Comparison of ENCODE assay signal across 8 cellular contexts in genomic region chr2:73293534-73294171, GRCh38. TPM values are rescaled to one million over a fixed set of nuclear protein-coding genes. Genes with fewer than 3 reads are reported as not detected.
DNase-seq lines count a peak whose midpoint lies in the region; ATAC-seq, FAIRE-seq and TF ChIP-seq lines count a peak whose summit lies in the region.

EGR4 (minus strand) TSS chr2:73293548; CDS start chr2:73293317, 231 bp downstream.

- H3K4me3 ChIP-seq in K562 = peak within 1 kb of the TSS; percentile 36; the same call in 1 of the 2 replicates

- TF ChIP-seq CTCF in K562 (IDR thresholded peaks at IDR 0.05 in 2 of 3, conservative IDR thresholded peaks at IDR 0.05 in 1 of 3; ENCODE audit: insufficient read depth in 2 of 3, low read depth in 1 of 3, low read length in 3 of 3) = no peak

- no peak within 1 kb of the TSS for H3K27ac ChIP-seq in K562 (ENCODE audit: extremely low read depth, low read depth, low read length)

- H3K27me3 ChIP-seq in K562 (ENCODE audit: control insufficient read depth in 2 of 2, insufficient read depth in 2 of 2, low read length in 2 of 2) = peaks cover 5 to 41% of the 10 kb centered on the region in 2 experiments; a peak in 4 of 5 replicates

- in situ Hi-C loops in K562 (cut with MboI) = no loop called here

- WGBS in K562 (ENCODE audit: insufficient coverage, low coverage, missing lambda C conversion rate) = 1% methylated on average over 39 of the region's 45 CpGs

- TF ChIP-seq RAD21 in K562 (CRISPR knock-in tag; conservative IDR thresholded peaks at IDR 0.05 in 1 of 2, IDR thresholded peaks at IDR 0.05 in 1 of 2) = no peak

- TF ChIP-seq EP300 in K562 (IDR thresholded peaks at IDR 0.05; ENCODE audit: low read length) = no peak

- TF ChIP-seq POLR2A in K562 (conservative IDR thresholded peaks at IDR 0.05) = no peak

- intact Hi-C loops in K562 (cut with micrococcal nuclease) = no loop called here

- peak within 1 kb of the TSS in 1 of 2 experiments; percentile 73; a peak in 1 of 4 replicates for H3K9ac ChIP-seq in K562 (ENCODE audit: insufficient read depth in 1 of 2, low read depth in 2 of 2, low read length in 2 of 2)

- no peaks in the 10 kb centered on the region for H3K9me3 ChIP-seq in K562 (replicated peaks; ENCODE audit: control insufficient read depth, insufficient read depth, low read depth, low read length)

- no peak within 1 kb of the TSS for H2AFZ ChIP-seq in K562 (ENCODE audit: low read depth, low read length)

- peaks cover 3% of the 10 kb centered on the region; the same call in 1 of the 2 replicates for H4K20me1 ChIP-seq in K562 (replicated peaks; ENCODE audit: control insufficient read depth, insufficient read depth, low read length)

- H3K4me2 ChIP-seq in K562 (ENCODE audit: insufficient read depth, low read length) = peak within 1 kb of the TSS; percentile 57

- BruUV-seq in K562 (replicated peaks; lab: Mats Ljungman, UMichigan) = no TSS peak

- ATAC-seq in GM18511 (IDR thresholded peaks at IDR 0.05; ENCODE audit: unreplicated experiment) = peak; percentile 93
- peak; percentile 89 for ATAC-seq in HG02981 (IDR thresholded peaks at IDR 0.05; ENCODE audit: unreplicated experiment)
- ATAC-seq in K562 = peak; percentile 83

- H3K9me1 ChIP-seq in K562 (ENCODE audit: control insufficient read depth, insufficient read depth, low read length) = peaks cover 2% of the 10 kb centered on the region

- DNase-seq in NCI-H2029 treated with DMSO at 0.1 percent for 48 hours (lab: John Stamatoyannopoulos, UW) (peak; percentile 39), UCSD-AML1 (lab: John Stamatoyannopoulos, UW; ENCODE audit: unreplicated experiment) (peak; percentile 82), K562 (ENCODE audit: extremely low read depth in 1 of 4, low spot score in 3 of 4) (peak; percentile 64 to 68 (median 66)), iPS-NIHi11 (ENCODE audit: low spot score) (peak; percentile 98), SKM-1 (lab: John Stamatoyannopoulos, UW; ENCODE audit: unreplicated experiment) (no peak)
- DNase-seq in stimulated activated CD4-positive, alpha-beta T cell treated with anti-CD3 and anti-CD28 coated beads, Interleukin-12 subunit alpha, Interleukin-12 subunit beta, amount 100 ng/mL, for 48 hours (ENCODE audit: low read depth in 2 of 3, low spot score in 1 of 3) = peak; percentile 83 to 86 (median 85)

- POLR2A ChIA-PET in K562 (lab: Yijun Ruan, JAX) = interaction anchor here (0.7 kb wide), 1 partner anchor 27 kb away, joined by 3 read pairs; no protein-coding TSS in a partner anchor

- no peaks in the 10 kb centered on the region for H3K36me3 ChIP-seq in K562 (ENCODE audit: control insufficient read depth, insufficient read depth, low read length)

- no peaks in the 10 kb centered on the region for H3K79me2 ChIP-seq in K562 (ENCODE audit: control insufficient read depth, insufficient read depth, low read length)

- CTCF ChIA-PET in K562 (lab: Yijun Ruan, JAX; ENCODE audit: low intra/inter-chr PET ratio) = interaction anchor here (0.7 kb wide), 1 partner anchor 16 kb away, joined by 3 read pairs; no protein-coding TSS in a partner anchor

- FAIRE-seq in K562 (lab: Jason Lieb, UNC) = no peak

- peaks cover 0 to 28% of the 10 kb centered on the region in 2 experiments; a peak in 2 of 5 replicates for H3K4me1 ChIP-seq in K562 (replicated peaks in 1 of 2; ENCODE audit: control insufficient read depth in 2 of 2, insufficient read depth in 2 of 2, low read length in 2 of 2)

TF ChIP-seq in K562, 482 proteins besides CTCF, POLR2A, EP300 and RAD21 (continues in another document):
- TF ChIP-seq, protein P1, sequence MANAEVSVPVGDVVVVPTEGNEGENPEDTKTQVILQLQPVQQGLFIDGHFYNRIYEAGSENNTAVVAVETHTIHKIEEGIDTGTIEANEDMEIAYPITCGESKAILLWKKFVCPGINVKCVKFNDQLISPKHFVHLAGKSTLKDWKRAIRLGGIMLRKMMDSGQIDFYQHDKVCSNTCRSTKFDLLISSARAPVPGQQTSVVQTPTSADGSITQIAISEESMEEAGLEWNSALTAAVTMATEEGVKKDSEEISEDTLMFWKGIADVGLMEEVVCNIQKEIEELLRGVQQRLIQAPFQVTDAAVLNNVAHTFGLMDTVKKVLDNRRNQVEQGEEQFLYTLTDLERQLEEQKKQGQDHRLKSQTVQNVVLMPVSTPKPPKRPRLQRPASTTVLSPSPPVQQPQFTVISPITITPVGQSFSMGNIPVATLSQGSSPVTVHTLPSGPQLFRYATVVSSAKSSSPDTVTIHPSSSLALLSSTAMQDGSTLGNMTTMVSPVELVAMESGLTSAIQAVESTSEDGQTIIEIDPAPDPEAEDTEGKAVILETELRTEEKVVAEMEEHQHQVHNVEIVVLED (CRISPR knock-in tag; IDR thresholded peaks at IDR 0.05) = peak; percentile 65
- TF ChIP-seq LCOR (CRISPR knock-in tag; IDR thresholded peaks at IDR 0.05) (no peak), CREB1 (IDR thresholded peaks at IDR 0.05) (peak; percentile 69), CREB1 (CRISPR knock-in tag; IDR thresholded peaks at IDR 0.05) (peak; percentile 52), HIVEP1 (CRISPR knock-in tag; IDR thresholded peaks at IDR 0.05) (peak; percentile 98), PTTG1 (tag; IDR thresholded peaks at IDR 0.05; ENCODE audit: low read depth) (no peak), ZNF766 (CRISPR knock-in tag; conservative IDR thresholded peaks at IDR 0.05) (0 out of 2 replicates have a peak, but pooled peaks have one; percentile 28), ZNF589 (CRISPR knock-in tag; IDR thresholded peaks at IDR 0.05; ENCODE audit: low read depth) (no peak), CXXC5 (CRISPR knock-in tag; IDR thresholded peaks at IDR 0.05) (peak; percentile 64), BDP1 (IDR thresholded peaks at IDR 0.05; ENCODE audit: insufficient read depth, insufficient read length) (no peak), SRF (CRISPR knock-in tag; IDR thresholded peaks at IDR 0.05) (peak; percentile 90 to 96; a peak in 3 of 4 replicates), CSDE1 (IDR thresholded peaks at IDR 0.05) (no peak), BRCA1 (IDR thresholded peaks at IDR 0.05) (no peak), BRCA1 (CRISPR knock-in tag; IDR thresholded peaks at IDR 0.05) (no peak), PHF21A (IDR thresholded peaks at IDR 0.05; ENCODE audit: borderline replicate concordance, low read depth) (no peak), HDGF (IDR thresholded peaks at IDR 0.05) (no peak), NRF1 (conservative IDR thresholded peaks at IDR 0.05 in 1 of 2, IDR thresholded peaks at IDR 0.05 in 1 of 2) (peak; percentile 74 to 79; a peak in 2 of 4 replicates), ATF1 (CRISPR knock-in tag; IDR thresholded peaks at IDR 0.05) (no peak), ATF1 (tag; IDR thresholded peaks at IDR 0.05) (peak; percentile 83), ATF7 (IDR thresholded peaks at IDR 0.05) (peak; percentile 35; the same call in 1 of the 2 replicates), CTBP1 (IDR thresholded peaks at IDR 0.05; ENCODE audit: borderline replicate concordance) (peak; percentile 51), KAT7 (CRISPR knock-in tag; IDR thresholded peaks at IDR 0.05; ENCODE audit: borderline replicate concordance) (no peak), ZNF76 (CRISPR knock-in tag; IDR thresholded peaks at IDR 0.05; ENCODE audit: borderline replicate concordance) (no peak), YY1 (IDR thresholded peaks at IDR 0.05; ENCODE audit: borderline replicate concordance in 1 of 3, control insufficient read depth in 1 of 3, extremely low read depth in 1 of 3, insufficient read depth in 3 of 3, insufficient read length in 1 of 3, insufficient replicate concordance in 2 of 3, low read depth in 1 of 3, low read length in 2 of 3) (peak in 1 of 3 experiments; percentile 33), HDAC6 (IDR thresholded peaks at IDR 0.05; ENCODE audit: low read depth, low read length) (peak; percentile 87; the same call in 1 of the 2 replicates), CREM (IDR thresholded peaks at IDR 0.05; ENCODE audit: low read depth) (peak; percentile 92), SNRNP70 (optimal IDR thresholded peaks at IDR 0.05; ENCODE audit: low read depth, low read length) (no peak), MAZ (CRISPR knock-in tag; conservative IDR thresholded peaks at IDR 0.05 in 1 of 2, IDR thresholded peaks at IDR 0.05 in 1 of 2) (0 out of 4 replicates have a peak, but pooled peaks of 1 of the 2 experiments have one; percentile 22), ZNF224 (CRISPR knock-in tag; IDR thresholded peaks at IDR 0.05) (no peak)
- TF ChIP-seq, protein P2, sequence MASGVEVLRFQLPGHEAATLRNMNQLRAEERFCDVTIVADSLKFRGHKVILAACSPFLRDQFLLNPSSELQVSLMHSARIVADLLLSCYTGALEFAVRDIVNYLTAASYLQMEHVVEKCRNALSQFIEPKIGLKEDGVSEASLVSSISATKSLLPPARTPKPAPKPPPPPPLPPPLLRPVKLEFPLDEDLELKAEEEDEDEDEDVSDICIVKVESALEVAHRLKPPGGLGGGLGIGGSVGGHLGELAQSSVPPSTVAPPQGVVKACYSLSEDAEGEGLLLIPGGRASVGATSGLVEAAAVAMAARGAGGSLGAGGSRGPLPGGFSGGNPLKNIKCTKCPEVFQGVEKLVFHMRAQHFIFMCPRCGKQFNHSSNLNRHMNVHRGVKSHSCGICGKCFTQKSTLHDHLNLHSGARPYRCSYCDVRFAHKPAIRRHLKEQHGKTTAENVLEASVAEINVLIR (CRISPR knock-in tag; IDR thresholded peaks at IDR 0.05) = peak; percentile 64

RNA-seq across cellular contexts. Expression of gene EGR4, which starts in this region (rescaled TPM):
- total RNA-seq in K562 (2011; cell fraction: chromatin; rRNA removed; ENCODE audit: low replicate concordance) = not detected in 2 replicates
- not detected in 2 replicates for total RNA-seq in K562 (2011; cell fraction: nucleolus; rRNA removed)
- total RNA-seq in K562 (2011; cell fraction: nucleoplasm; rRNA removed) = not detected in 2 replicates
- total RNA-seq in K562 (2014; rRNA removed) = not detected in 2 replicates
- total RNA-seq in K562 (2014; rRNA removed; fragmentation: Illumina TruSeq; extraction: Trizol) = not detected in 2 replicates
- not detected in 2 replicates for total RNA-seq in K562 (2015; rRNA removed; fragmentation: Illumina TruSeq; extraction: Trizol)
- total RNA-seq in K562 (2021) = not detected in 2 replicates
- not detected in 2 replicates for polyA plus RNA-seq in K562 (2011; rRNA removed)
- polyA plus RNA-seq in K562 (2011; cell fraction: cytosol; rRNA removed) = not detected in 2 replicates
- not detected in 2 replicates for polyA plus RNA-seq in K562 (2011; cell fraction: nucleus; rRNA removed)
- not detected in 2 replicates for polyA plus RNA-seq in K562 (2012)
- not detected in 2 replicates for polyA plus RNA-seq in K562 (2014; fragmentation: Illumina TruSeq; extraction: Trizol)
- polyA plus RNA-seq in K562 (2014; fragmentation: Nextera tagmentation; extraction: Ambion mirVana) = not detected
- polyA plus RNA-seq in K562 (2014; rRNA removed) = not detected in 2 replicates
- not detected in 2 replicates for polyA minus RNA-seq in K562 (2011; rRNA and poly(A)+ RNA removed)
- polyA minus RNA-seq in K562 (2011; cell fraction: cytosol; rRNA and poly(A)+ RNA removed) = not detected in 2 replicates
- polyA minus RNA-seq in K562 (2011; cell fraction: nucleus; rRNA and poly(A)+ RNA removed) = not detected in 2 replicates

Comparison
In these comparisons a context has a peak if more than half of its experiments do, and no peak if none do; other contexts are left out.
1. Peak in DNase-seq, ATAC-seq, H3K4me3 ChIP-seq and H3K4me2 ChIP-seq in K562; RNA of the gene not detected or under 1 TPM.